In genomic region chr1:212556822-212557549, GRCh38 we compare ENCODE assay signal across 1 cellular context.
TF ChIP-seq lines count a peak whose summit lies in the region.

No MANE protein-coding gene starts in this region.

TF ChIP-seq in A549, 52 proteins besides CTCF, POLR2A, EP300 and RAD21 (continued from another document):
- TF ChIP-seq MAFK (IDR thresholded peaks at IDR 0.05; ENCODE audit: partially characterized antibody): peak; percentile 78
- TF ChIP-seq HMGXB4 (CRISPR knock-in tag; IDR thresholded peaks at IDR 0.05; ENCODE audit: borderline replicate concordance): no peak
- no peak for TF ChIP-seq FOSL2 (IDR thresholded peaks at IDR 0.05)
- TF ChIP-seq FOSL2 (CRISPR knock-in tag; IDR thresholded peaks at IDR 0.05): no peak
- no peak for TF ChIP-seq SREBF2 (IDR thresholded peaks at IDR 0.05)
- TF ChIP-seq HOXB5 (CRISPR knock-in tag; IDR thresholded peaks at IDR 0.05): no peak
TF ChIP-seq in A549: peak in this region for 1.
